In the genomic region with DNA sequence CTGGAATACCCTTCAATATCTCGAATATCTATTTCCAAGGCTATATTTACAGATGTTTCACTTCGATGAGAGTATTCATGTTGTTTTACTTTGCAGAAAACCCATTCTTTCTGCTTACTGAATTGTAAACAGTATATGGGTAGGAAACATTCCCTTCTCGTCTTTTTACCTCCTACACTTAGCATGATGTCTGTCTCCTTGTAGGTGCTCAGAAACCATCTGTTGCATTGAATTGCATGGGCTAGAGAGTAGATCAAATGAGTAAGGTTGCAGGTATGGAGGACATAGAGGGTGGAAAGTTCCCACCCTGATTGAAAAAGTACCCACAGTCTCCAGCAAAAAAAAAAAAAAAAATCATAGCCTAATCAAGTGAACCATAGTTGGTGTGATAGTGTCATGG, we compare ENCODE assay signal across 13 cellular contexts. TPM values are rescaled to one million over a fixed set of nuclear protein-coding genes. Genes with fewer than 3 reads are reported as not detected.
DNase-seq lines count a peak whose midpoint lies in the region; ATAC-seq, FAIRE-seq and TF ChIP-seq lines count a peak whose summit lies in the region.
"Had no signal": no experiment of that assay in that cellular context is flagged by ENCODE, and none has a peak within 500 bp of the region (broad histone marks: within the 10 kb centered on the region; RNA-seq: fewer than 3 reads in every experiment).

No MANE protein-coding gene starts in this region.

- H3K27ac Mint-ChIP-seq in CD4-positive, alpha-beta T cell, result peak overlapping the region; percentile 97
- H3K27ac Mint-ChIP-seq in activated naive CD8-positive, alpha-beta T cell treated with anti-CD3 and anti-CD28 coated beads, Interleukin-2, amount 10 ng/mL, durations not matched to agents 7 days and 5 days, result peak overlapping the region; percentile 92
- peak overlapping the region; percentile 92 to 94 for H3K27ac Mint-ChIP-seq in natural killer cell

- peak overlapping the region; percentile 97 for H3K27ac ChIP-seq in CD4-positive, alpha-beta T cell (ENCODE audit: low read depth, low read length)

- ATAC-seq in CD4-positive, alpha-beta T cell (ENCODE audit: poor library complexity), result peak; percentile 1
- no peak for ATAC-seq in activated naive CD8-positive, alpha-beta T cell treated with anti-CD3 and anti-CD28 coated beads, Interleukin-2, amount 10 ng/mL, durations not matched to agents 7 days and 5 days (ENCODE audit: low read depth)
- ATAC-seq in natural killer cell (peak in 1 of 3 donors; percentile 16), GM18868 (IDR thresholded peaks at IDR 0.05; ENCODE audit: unreplicated experiment) (no peak)
- ATAC-seq: K562 had no signal

- peaks cover 76% of the 10 kb centered on the region for H3K36me3 Mint-ChIP-seq in CD4-positive, alpha-beta T cell (ENCODE audit: low read depth)
- peaks cover 61% of the 10 kb centered on the region for H3K36me3 Mint-ChIP-seq in activated naive CD8-positive, alpha-beta T cell treated with anti-CD3 and anti-CD28 coated beads, Interleukin-2, amount 10 ng/mL, durations not matched to agents 7 days and 5 days
- H3K36me3 Mint-ChIP-seq in natural killer cell, result peaks cover 23% of the 10 kb centered on the region

- FAIRE-seq in GM12891 (lab: Jason Lieb, UNC), result no peak
- FAIRE-seq: K562 had no signal

- H3K27me3 Mint-ChIP-seq in CD4-positive, alpha-beta T cell, result no peaks in the 10 kb centered on the region
- H3K27me3 Mint-ChIP-seq in activated naive CD8-positive, alpha-beta T cell treated with anti-CD3 and anti-CD28 coated beads, Interleukin-2, amount 10 ng/mL, durations not matched to agents 7 days and 5 days, result no peaks in the 10 kb centered on the region
- no peaks in the 10 kb centered on the region for H3K27me3 Mint-ChIP-seq in natural killer cell (ENCODE audit: low read depth in 2 of 2)

- no peak for DNase-seq in CD4-positive, alpha-beta T cell
- DNase-seq in GM12891 (ENCODE audit: insufficient read length, low spot score), result no peak
- no peak for DNase-seq in activated naive CD8-positive, alpha-beta T cell treated with anti-CD3 and anti-CD28 coated beads, Interleukin-2, amount 10 ng/mL, durations not matched to agents 7 days and 5 days
- no peak for DNase-seq in natural killer cell
- DNase-seq in T1000 (lab: John Stamatoyannopoulos, UW), result no peak
- no peak for DNase-seq in MV-4-11 (lab: John Stamatoyannopoulos, UW)
- DNase-seq in NCI-H1092 (lab: John Stamatoyannopoulos, UW), result no peak
- DNase-seq: central memory CD4-positive, alpha-beta T cell; COR-L47; H7; NCI-H2081 treated with DMSO at 0.1 percent for 48 hours had no signal

- TF ChIP-seq POLR2A in GM12891 (IDR thresholded peaks at IDR 0.05; ENCODE audit: low read depth, low read length), result no peak

- intact Hi-C loops in CD4-positive, alpha-beta T cell (cut with DNase I, micrococcal nuclease), result loop anchor here in 1 of 2 experiments (5.0 kb wide), 3 partner anchors 35 to 50 kb away; no protein-coding TSS in a partner anchor
- intact Hi-C loops in natural killer cell (cut with micrococcal nuclease), result loop anchor here (2.0 to 5.0 kb wide), 3 partner anchors 27 to 115 kb away; partner anchors contain the start of gene ERMN

- CTCF ChIA-PET in CD4-positive, alpha-beta T cell (lab: Charles Lee), result interaction anchor here (1.4 to 2.3 kb wide), 2 partner anchors 47 to 115 kb away, joined by 3 to 21 read pairs; no protein-coding TSS in a partner anchor

- peak overlapping the region; percentile 95 for H3K4me3 Mint-ChIP-seq in CD4-positive, alpha-beta T cell
- H3K4me3 Mint-ChIP-seq in activated naive CD8-positive, alpha-beta T cell treated with anti-CD3 and anti-CD28 coated beads, Interleukin-2, amount 10 ng/mL, durations not matched to agents 7 days and 5 days, result peak overlapping the region; percentile 90
- peak overlapping the region; percentile 90 for H3K4me3 Mint-ChIP-seq in natural killer cell

- peaks cover 33% of the 10 kb centered on the region for H3K4me1 Mint-ChIP-seq in CD4-positive, alpha-beta T cell (ENCODE audit: low read depth)
- peaks cover 31% of the 10 kb centered on the region for H3K4me1 Mint-ChIP-seq in activated naive CD8-positive, alpha-beta T cell treated with anti-CD3 and anti-CD28 coated beads, Interleukin-2, amount 10 ng/mL, durations not matched to agents 7 days and 5 days
- H3K4me1 Mint-ChIP-seq in natural killer cell, result peaks cover 73 to 84% of the 10 kb centered on the region in 2 donors

- no peaks in the 10 kb centered on the region for H3K9me3 Mint-ChIP-seq in CD4-positive, alpha-beta T cell
- no peaks in the 10 kb centered on the region for H3K9me3 Mint-ChIP-seq in activated naive CD8-positive, alpha-beta T cell treated with anti-CD3 and anti-CD28 coated beads, Interleukin-2, amount 10 ng/mL, durations not matched to agents 7 days and 5 days
- no peaks in the 10 kb centered on the region for H3K9me3 Mint-ChIP-seq in natural killer cell

- H3K27me3 ChIP-seq in CD4-positive, alpha-beta T cell (ENCODE audit: control insufficient read depth, insufficient read depth, low read length), result no peaks in the 10 kb centered on the region

- POLR2A ChIA-PET in CD4-positive, alpha-beta T cell (lab: Charles Lee), result interaction anchor here (2.2 to 17.5 kb wide), 8 partner anchors 9 to 111 kb away, joined by 8 to 384 read pairs (median 98); no protein-coding TSS in a partner anchor
- POLR2A ChIA-PET in activated naive CD8-positive, alpha-beta T cell treated with anti-CD3 and anti-CD28 coated beads, Interleukin-2, amount 10 ng/mL, durations not matched to agents 7 days and 5 days (lab: Charles Lee), result interaction anchor here (1.8 to 16.5 kb wide), 8 partner anchors 16 to 115 kb away, joined by 5 to 470 read pairs (median 49); no protein-coding TSS in a partner anchor

- TF ChIP-seq CTCF in CD4-positive, alpha-beta T cell (IDR thresholded peaks at IDR 0.05), result no peak
- TF ChIP-seq CTCF in natural killer cell (IDR thresholded peaks at IDR 0.05), result no peak

- no peaks in the 10 kb centered on the region for H3K9me3 ChIP-seq in CD4-positive, alpha-beta T cell (ENCODE audit: control insufficient read depth, low read length)

TF ChIP-seq in GM12891, 5 proteins besides CTCF, POLR2A, EP300 and RAD21:
- TF ChIP-seq POLR2AphosphoS5 (IDR thresholded peaks at IDR 0.05; ENCODE audit: low read depth, low read length) (0 out of 2 replicates have a peak, but pooled peaks have one; percentile 4), PAX5 (IDR thresholded peaks at IDR 0.05; ENCODE audit: insufficient read depth, low read length, severe bottlenecking) (no peak), SPI1 (IDR thresholded peaks at IDR 0.05; ENCODE audit: low read depth, low read length) (no peak), TAF1 (IDR thresholded peaks at IDR 0.05; ENCODE audit: low read depth, low read length) (no peak), POU2F2 (IDR thresholded peaks at IDR 0.05; ENCODE audit: low read depth, low read length) (no peak)
TF ChIP-seq in GM12891: peak in this region for 1.

RNA-seq across cellular contexts. Expression of gene CYTIP, which starts 1.8 kb away (rescaled TPM):
- 100 to 1,000 TPM; 474 to 490 TPM for total RNA-seq in CD4-positive, alpha-beta T cell
- 70.8 TPM for polyA plus RNA-seq in GM12891 (2012; ENCODE audit: low read depth, missing spikeins)
- total RNA-seq in activated naive CD8-positive, alpha-beta T cell treated with anti-CD3 and anti-CD28 coated beads, Interleukin-2, amount 10 ng/mL, durations not matched to agents 7 days and 5 days, result 100 to 1,000 TPM; 233 to 238 TPM
- 100 to 1,000 TPM; 276 to 363 (median 357) TPM for total RNA-seq in natural killer cell
